In the genomic region with DNA sequence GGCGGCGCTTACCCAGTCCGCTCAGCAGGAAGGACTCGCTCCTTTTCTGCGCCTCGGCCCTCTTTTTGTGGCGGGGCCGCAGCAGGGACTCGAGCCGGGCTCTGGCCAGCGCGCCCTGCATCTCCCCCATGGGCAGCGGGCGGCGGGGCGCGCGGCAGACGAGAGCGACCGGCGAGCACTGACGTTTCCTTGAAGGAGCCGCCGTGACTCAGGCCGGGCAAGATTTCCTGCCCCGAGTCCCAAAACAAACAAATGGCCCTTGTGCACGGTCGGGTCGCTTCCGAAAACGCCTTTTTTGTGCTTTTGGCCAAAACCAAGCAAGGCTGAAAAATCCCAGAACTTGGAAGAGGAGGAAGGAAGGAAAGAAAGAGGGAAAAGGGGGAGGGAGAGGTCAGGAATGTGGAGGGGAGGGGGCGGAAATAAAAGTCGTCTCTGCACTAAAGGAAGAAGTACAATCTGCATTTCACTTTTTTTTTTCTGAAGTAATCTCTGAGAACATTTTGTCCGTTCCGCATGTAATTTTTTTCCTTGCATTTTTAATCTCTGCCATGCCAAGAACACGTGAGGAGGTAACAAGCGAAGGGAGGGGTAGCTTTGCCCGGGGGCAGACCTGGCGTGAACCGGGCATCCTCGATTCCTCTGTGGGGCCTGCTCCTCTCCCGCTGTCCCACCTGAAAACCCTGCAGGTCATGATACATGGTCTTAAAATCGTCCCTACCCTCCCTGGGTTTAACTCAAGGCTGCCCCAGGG, we compare ENCODE assay signal across 8 cellular contexts.
DNase-seq lines count a peak whose midpoint lies in the region; ATAC-seq lines count a peak whose summit lies in the region.

No MANE protein-coding gene starts in this region.

- peak overlapping the region; percentile 93 for H3K4me3 Mint-ChIP-seq in T-helper 17 cell
- peak overlapping the region; percentile 87 for H3K4me3 Mint-ChIP-seq in central memory CD8-positive, alpha-beta T cell

- no peaks in the 10 kb centered on the region for H3K9me3 Mint-ChIP-seq in central memory CD8-positive, alpha-beta T cell

- ATAC-seq in GM18867 (IDR thresholded peaks at IDR 0.05; ENCODE audit: unreplicated experiment) (peak; percentile 21), HG03432 (IDR thresholded peaks at IDR 0.05; ENCODE audit: unreplicated experiment) (peak; percentile 15), T-helper 17 cell (no peak)
- ATAC-seq in central memory CD8-positive, alpha-beta T cell (replicated peaks; ENCODE audit: extremely low read depth, poor library complexity, severe bottlenecking), result no peak

- no peaks in the 10 kb centered on the region for H3K27me3 Mint-ChIP-seq in T-helper 17 cell
- no peaks in the 10 kb centered on the region for H3K27me3 Mint-ChIP-seq in central memory CD8-positive, alpha-beta T cell

- H3K4me1 Mint-ChIP-seq in T-helper 17 cell, result peaks cover 44% of the 10 kb centered on the region
- peaks cover 33% of the 10 kb centered on the region for H3K4me1 Mint-ChIP-seq in central memory CD8-positive, alpha-beta T cell

- peak; percentile 46 for DNase-seq in 8988T
- peak in 2 of 3 donors; percentile 25 to 27 for DNase-seq in T-helper 17 cell
- no peak for DNase-seq in central memory CD8-positive, alpha-beta T cell (ENCODE audit: low spot score in 2 of 2)
- peak; percentile 86 for DNase-seq in kidney tubule cell (ENCODE audit: low spot score)
- peak; percentile 70 for DNase-seq in stimulated activated CD4-positive, alpha-beta T cell treated with anti-CD3 and anti-CD28 coated beads, Interleukin-15, amount 100 ng/mL, for 24 hours
- DNase-seq in NK-92 (lab: John Stamatoyannopoulos, UW; ENCODE audit: unreplicated experiment), result no peak

- peak overlapping the region; percentile 95 for H3K27ac Mint-ChIP-seq in T-helper 17 cell
- no peak overlapping the region for H3K27ac Mint-ChIP-seq in central memory CD8-positive, alpha-beta T cell (ENCODE audit: low read depth)

- peaks cover 2% of the 10 kb centered on the region for H3K36me3 Mint-ChIP-seq in T-helper 17 cell (ENCODE audit: low read depth)
- H3K36me3 Mint-ChIP-seq in central memory CD8-positive, alpha-beta T cell (ENCODE audit: insufficient read depth), result peaks cover 25% of the 10 kb centered on the region

- H3K9me3 ChIP-seq in T-helper 17 cell (ENCODE audit: control insufficient read depth, low read length, poor library complexity, severe bottlenecking), result no peaks in the 10 kb centered on the region

Comparison
In these comparisons a context has a peak if more than half of its experiments do, and no peak if none do; other contexts are left out.
1. DNase-seq: peak in 8988T (single experiment), T-helper 17 cell (2 of 3), kidney tubule cell (single experiment) and stimulated activated CD4-positive, alpha-beta T cell treated with anti-CD3 and anti-CD28 coated beads, Interleukin-15, amount 100 ng/mL, for 24 hours (single experiment); none in central memory CD8-positive, alpha-beta T cell (0 of 2) and NK-92 (single experiment).
2. ATAC-seq: peak in GM18867 (single experiment) and HG03432 (single experiment); none in T-helper 17 cell (single experiment) and central memory CD8-positive, alpha-beta T cell (single experiment).